ENCODE assay signal across 8 cellular contexts in genomic region chr2:131491469-131491836, GRCh38. TPM values are rescaled to one million over a fixed set of nuclear protein-coding genes. Genes with fewer than 3 reads are reported as not detected.
A peak's percentile ranks its signal among the peaks of the same experiment; 100 is the strongest.
DNase-seq lines count a peak whose midpoint lies in the region; ATAC-seq and TF ChIP-seq lines count a peak whose summit lies in the region.
"Not testable (repeated sequence)": the region's sequence is repeated elsewhere in the genome, so short reads cannot be mapped to it uniquely, and the experiment has no call there.

No MANE protein-coding gene starts in this region.

- H3K36me3 ChIP-seq in neutrophil, upper lobe of right lung: not testable (repeated sequence)

- ATAC-seq in HG02870 (IDR thresholded peaks at IDR 0.05; ENCODE audit: unreplicated experiment) (peak; percentile 10), upper lobe of right lung (peak; percentile 21)

- H3K9me3 Mint-ChIP-seq in activated CD4-positive, alpha-beta memory T cell treated with anti-CD3 and anti-CD28 coated beads, Interleukin-2, amount 10 ng/mL, durations not matched to agents 7 days and 5 days; dendritic cell treated with granulocyte-macrophage colony-stimulating factor and Interleukin-4, amounts not matched to agents 40 ng/mL and 50 ng/mL, for 4 days: not testable (repeated sequence)

- intact Hi-C loops in dendritic cell treated with granulocyte-macrophage colony-stimulating factor and Interleukin-4, amounts not matched to agents 40 ng/mL and 50 ng/mL, for 4 days (cut with micrococcal nuclease) = loop anchor here (10.0 kb wide), 1 partner anchor 193 kb away; no protein-coding TSS in a partner anchor
- intact Hi-C loops in upper lobe of right lung (cut with DNase I) = not testable (repeated sequence)

- H3K9me3 ChIP-seq in neutrophil, upper lobe of right lung: not testable (repeated sequence)

- not testable (repeated sequence) for H3K27me3 Mint-ChIP-seq in activated CD4-positive, alpha-beta memory T cell treated with anti-CD3 and anti-CD28 coated beads, Interleukin-2, amount 10 ng/mL, durations not matched to agents 7 days and 5 days; dendritic cell treated with granulocyte-macrophage colony-stimulating factor and Interleukin-4, amounts not matched to agents 40 ng/mL and 50 ng/mL, for 4 days

- peak overlapping the region; percentile 88 for H3K27ac Mint-ChIP-seq in activated CD4-positive, alpha-beta memory T cell treated with anti-CD3 and anti-CD28 coated beads, Interleukin-2, amount 10 ng/mL, durations not matched to agents 7 days and 5 days
- not testable (repeated sequence) for H3K27ac Mint-ChIP-seq in dendritic cell treated with granulocyte-macrophage colony-stimulating factor and Interleukin-4, amounts not matched to agents 40 ng/mL and 50 ng/mL, for 4 days

- peak overlapping the region; percentile 70 for H3K4me3 ChIP-seq in GM12865 (ENCODE audit: low read depth, low read length)
- peak overlapping the region; percentile 17 for H3K4me3 ChIP-seq in iPS-11a (ENCODE audit: low read depth, low read length)
- H3K4me3 ChIP-seq in neutrophil (ENCODE audit: low read depth in 1 of 2, low read length in 1 of 2) = peak overlapping the region; percentile 83 to 89
- H3K4me3 ChIP-seq in upper lobe of right lung = peak overlapping the region; percentile 77

- H3K4me1 ChIP-seq in neutrophil (ENCODE audit: control insufficient read depth in 1 of 2, insufficient read depth in 1 of 2, low read depth in 1 of 2, low read length in 1 of 2) (peaks cover 17 to 24% of the 10 kb centered on the region in 2 experiments), upper lobe of right lung (peaks cover 21% of the 10 kb centered on the region)

- H3K4me3 Mint-ChIP-seq in activated CD4-positive, alpha-beta memory T cell treated with anti-CD3 and anti-CD28 coated beads, Interleukin-2, amount 10 ng/mL, durations not matched to agents 7 days and 5 days = peak overlapping the region; percentile 87
- H3K4me3 Mint-ChIP-seq in dendritic cell treated with granulocyte-macrophage colony-stimulating factor and Interleukin-4, amounts not matched to agents 40 ng/mL and 50 ng/mL, for 4 days = peak overlapping the region; percentile 67

- TF ChIP-seq CTCF in GM12865 (IDR thresholded peaks at IDR 0.05; ENCODE audit: insufficient read depth, low read depth, low read length, missing control alignments); neutrophil (IDR thresholded peaks at IDR 0.05); upper lobe of right lung (IDR thresholded peaks at IDR 0.05): not testable (repeated sequence)

- POLR2A ChIA-PET in activated CD4-positive, alpha-beta memory T cell treated with anti-CD3 and anti-CD28 coated beads, Interleukin-2, amount 10 ng/mL, durations not matched to agents 7 days and 5 days (lab: Charles Lee) = interaction anchor here (1.3 to 2.1 kb wide), 2 partner anchors 191 to 399 kb away, joined by 4 to 6 read pairs; no protein-coding TSS in a partner anchor

- peaks cover 35% of the 10 kb centered on the region for H3K36me3 Mint-ChIP-seq in activated CD4-positive, alpha-beta memory T cell treated with anti-CD3 and anti-CD28 coated beads, Interleukin-2, amount 10 ng/mL, durations not matched to agents 7 days and 5 days (ENCODE audit: low read depth)
- H3K36me3 Mint-ChIP-seq in dendritic cell treated with granulocyte-macrophage colony-stimulating factor and Interleukin-4, amounts not matched to agents 40 ng/mL and 50 ng/mL, for 4 days (ENCODE audit: low read depth) = peaks cover 13% of the 10 kb centered on the region

- CTCF ChIA-PET in activated CD4-positive, alpha-beta memory T cell treated with anti-CD3 and anti-CD28 coated beads, Interleukin-2, amount 10 ng/mL, durations not matched to agents 7 days and 5 days (lab: Charles Lee) = interaction anchor here (1.5 to 2.9 kb wide), 2 partner anchors 78 to 181 kb away, joined by 4 to 15 read pairs; no protein-coding TSS in a partner anchor

- H3K27me3 ChIP-seq in neutrophil, upper lobe of right lung: not testable (repeated sequence)

- DNase-seq in GM12865 (ENCODE audit: low read depth) (peak; percentile 28), NCI-H2171 treated with DMSO at 0.1 percent for 48 hours (lab: John Stamatoyannopoulos, UW) (peak; percentile 32)
- peak; percentile 24 for DNase-seq in activated CD4-positive, alpha-beta memory T cell treated with anti-CD3 and anti-CD28 coated beads, Interleukin-2, amount 10 ng/mL, durations not matched to agents 7 days and 5 days
- not testable (repeated sequence) for DNase-seq in upper lobe of right lung

- peaks cover 49% of the 10 kb centered on the region for H3K4me1 Mint-ChIP-seq in activated CD4-positive, alpha-beta memory T cell treated with anti-CD3 and anti-CD28 coated beads, Interleukin-2, amount 10 ng/mL, durations not matched to agents 7 days and 5 days
- H3K4me1 Mint-ChIP-seq in dendritic cell treated with granulocyte-macrophage colony-stimulating factor and Interleukin-4, amounts not matched to agents 40 ng/mL and 50 ng/mL, for 4 days (ENCODE audit: low read depth) = peaks cover 36% of the 10 kb centered on the region

- peak overlapping the region; percentile 85 for H3K27ac ChIP-seq in neutrophil
- not testable (repeated sequence) for H3K27ac ChIP-seq in upper lobe of right lung

RNA-seq across cellular contexts. Expression of gene MZT2A, which starts 0.7 kb away (rescaled TPM):
- 100 to 1,000 TPM; 249 to 267 TPM for total RNA-seq in activated CD4-positive, alpha-beta memory T cell treated with anti-CD3 and anti-CD28 coated beads, Interleukin-2, amount 10 ng/mL, durations not matched to agents 7 days and 5 days
- 46.5 TPM for total RNA-seq in upper lobe of right lung

RNA-seq across cellular contexts. Expression of gene TUBA3D, which starts 15.5 kb away (rescaled TPM):
- total RNA-seq in activated CD4-positive, alpha-beta memory T cell treated with anti-CD3 and anti-CD28 coated beads, Interleukin-2, amount 10 ng/mL, durations not matched to agents 7 days and 5 days = not detected
- not detected for total RNA-seq in upper lobe of right lung

RNA-seq across cellular contexts. Expression of gene CCDC74A, which starts 36.2 kb away (rescaled TPM):
- total RNA-seq in activated CD4-positive, alpha-beta memory T cell treated with anti-CD3 and anti-CD28 coated beads, Interleukin-2, amount 10 ng/mL, durations not matched to agents 7 days and 5 days = 1 to 10 TPM; 4.5 to 5.2 TPM
- total RNA-seq in upper lobe of right lung = 1.2 TPM

Comparison
In these comparisons a context has a peak if more than half of its experiments do, and no peak if none do; other contexts are left out.
1. H3K4me3 ChIP-seq: peak in every context shown above with its lines; median percentile 86 in neutrophil; 77 in upper lobe of right lung; 70 in GM12865; 17 in iPS-11a.